Comparison of ENCODE assay signal across 12 cellular contexts in genomic region chr12:52946797-52947547, GRCh38. TPM values are rescaled to one million over a fixed set of nuclear protein-coding genes. Genes with fewer than 3 reads are reported as not detected.
DNase-seq lines count a peak whose midpoint lies in the region; ATAC-seq, FAIRE-seq and TF ChIP-seq lines count a peak whose summit lies in the region.
"Had no signal": no experiment of that assay in that cellular context is flagged by ENCODE, and none has a peak within 500 bp of the region (broad histone marks: within the 10 kb centered on the region; RNA-seq: fewer than 3 reads in every experiment).

No MANE protein-coding gene starts in this region.

- CTCF ChIA-PET in Panc1 (lab: Charles Lee) (interaction anchor here (1.9 kb wide), 1 partner anchor 42 kb away, joined by 6 read pairs; the partner anchor contains the start of gene KRT8), endothelial cell of umbilical vein (lab: Charles Lee) (interaction anchor here (0.8 to 5.8 kb wide), 6 partner anchors 10 to 62 kb away, joined by 3 to 35 read pairs (median 8); no protein-coding TSS in a partner anchor)

- no peaks in the 10 kb centered on the region for H3K9me3 Mint-ChIP-seq in activated naive CD4-positive, alpha-beta T cell treated with anti-CD3 and anti-CD28 coated beads, Interleukin-2, amount 50 U/mL, for 72 hours

- H3K27me3 ChIP-seq in Panc1 (ENCODE audit: control insufficient read depth, insufficient read depth, low read length) = no peaks in the 10 kb centered on the region
- no peaks in the 10 kb centered on the region for H3K27me3 ChIP-seq in endothelial cell of umbilical vein (ENCODE audit: control insufficient read depth in 2 of 2, insufficient read depth in 2 of 2, low read length in 2 of 2)
- H3K27me3 ChIP-seq in osteoblast (ENCODE audit: insufficient read depth, low read length) = peaks cover 6% of the 10 kb centered on the region

- no peaks in the 10 kb centered on the region for H4K20me1 ChIP-seq in endothelial cell of umbilical vein (replicated peaks; ENCODE audit: control insufficient read depth, extremely low read depth, insufficient read depth, low read length)
- peaks cover 5% of the 10 kb centered on the region for H4K20me1 ChIP-seq in osteoblast (ENCODE audit: insufficient read depth, low read length)

- POLR2A ChIA-PET in Panc1 (lab: Charles Lee) (interaction anchor here (0.5 to 2.8 kb wide), 4 partner anchors 11 to 42 kb away, joined by 3 to 14 read pairs (median 8); partner anchors contain the start of gene KRT8), endothelial cell of umbilical vein (lab: Charles Lee) (interaction anchor here (1.0 to 1.2 kb wide), 2 partner anchors 22 to 59 kb away, joined by 3 to 4 read pairs; partner anchors contain the start of gene EIF4B)

- H3K79me2 ChIP-seq in endothelial cell of umbilical vein (ENCODE audit: control insufficient read depth, insufficient read depth, low read length) (peaks cover 28% of the 10 kb centered on the region), osteoblast (ENCODE audit: insufficient read depth, low read length) (peaks cover 9% of the 10 kb centered on the region)

- in situ Hi-C loops in Panc1 (cut with HindIII; ENCODE audit: low pct_unique_long_range_greater_than_20kb, low sequenced_read_pairs) = no loop called here

- peak; percentile 70 for FAIRE-seq in endothelial cell of umbilical vein (lab: Jason Lieb, UNC)

- no peaks in the 10 kb centered on the region for H3K36me3 Mint-ChIP-seq in activated naive CD4-positive, alpha-beta T cell treated with anti-CD3 and anti-CD28 coated beads, Interleukin-2, amount 50 U/mL, for 72 hours

- ATAC-seq in Panc1 (no peak), GM18858 (IDR thresholded peaks at IDR 0.05; ENCODE audit: unreplicated experiment) (no peak)
- ATAC-seq in activated naive CD4-positive, alpha-beta T cell treated with anti-CD3 and anti-CD28 coated beads, Interleukin-2, amount 50 U/mL, for 72 hours = no peak
- ATAC-seq: left cardiac atrium had no signal

- BruUV-seq in Panc1 (replicated peaks; lab: Mats Ljungman, UMichigan) (no TSS peak), endothelial cell of umbilical vein (replicated peaks; lab: Mats Ljungman, UMichigan) (no TSS peak)

- H3K27ac Mint-ChIP-seq in activated naive CD4-positive, alpha-beta T cell treated with anti-CD3 and anti-CD28 coated beads, Interleukin-2, amount 50 U/mL, for 72 hours = no peak overlapping the region

- no peak overlapping the region for H2AFZ ChIP-seq in endothelial cell of umbilical vein (ENCODE audit: low read depth, low read length)
- no peak overlapping the region for H2AFZ ChIP-seq in osteoblast (ENCODE audit: low read length)

- H3K36me3 ChIP-seq in Panc1 (ENCODE audit: control insufficient read depth, insufficient read depth, low read length) = peaks cover 10% of the 10 kb centered on the region; the same call in 1 of the 2 replicates
- H3K36me3 ChIP-seq in endothelial cell of umbilical vein (ENCODE audit: control insufficient read depth in 2 of 2, extremely low read depth in 1 of 2, insufficient read depth in 2 of 2, low read length in 2 of 2) = peaks cover 3 to 6% of the 10 kb centered on the region in 2 experiments
- H3K36me3 ChIP-seq in osteoblast (ENCODE audit: insufficient read depth, low read length) = peaks cover 18% of the 10 kb centered on the region

- TF ChIP-seq CTCF in Panc1 (IDR thresholded peaks at IDR 0.05) (no peak), endothelial cell of umbilical vein (IDR thresholded peaks at IDR 0.05; ENCODE audit: extremely low read depth in 1 of 2, insufficient read depth in 1 of 2, low read depth in 1 of 2, low read length in 2 of 2) (no peak), osteoblast (IDR thresholded peaks at IDR 0.05; ENCODE audit: extremely low read depth, low read depth, low read length) (no peak)

- TF ChIP-seq POLR2A in endothelial cell of umbilical vein (IDR thresholded peaks at IDR 0.05; ENCODE audit: low read depth, low read length) = no peak

- H3K4me2 ChIP-seq in endothelial cell of umbilical vein (ENCODE audit: insufficient read depth, low read length) = no peak overlapping the region
- H3K4me2 ChIP-seq in osteoblast (ENCODE audit: insufficient read depth, low read length) = peak overlapping the region; percentile 51

- no peak overlapping the region for H3K9ac ChIP-seq in endothelial cell of umbilical vein (replicated peaks; ENCODE audit: extremely low read depth, insufficient read depth, low read length)

- peaks cover 59% of the 10 kb centered on the region for H3K4me1 ChIP-seq in Panc1 (ENCODE audit: control insufficient read depth, insufficient read depth, low read length)
- H3K4me1 ChIP-seq in endothelial cell of umbilical vein (ENCODE audit: control insufficient read depth, extremely low read depth, insufficient read depth, low read length) = peaks cover 37% of the 10 kb centered on the region
- H3K4me1 ChIP-seq in osteoblast (ENCODE audit: insufficient read depth, low read length) = peaks cover 46% of the 10 kb centered on the region

- peak; percentile 47 for DNase-seq in ELR (ENCODE audit: low read depth)
- DNase-seq in Panc1 (ENCODE audit: low read depth, low spot score) = no peak
- DNase-seq in endothelial cell of umbilical vein (ENCODE audit: low read depth, low spot score) = peak; percentile 22
- DNase-seq in osteoblast (ENCODE audit: insufficient read length, low spot score, missing footprints) = peak; percentile 89
- no peak for DNase-seq in DMS 273 (lab: John Stamatoyannopoulos, UW; ENCODE audit: unreplicated experiment)
- no peak for DNase-seq in activated naive CD4-positive, alpha-beta T cell treated with anti-CD3 and anti-CD28 coated beads, Interleukin-2, amount 50 U/mL, for 72 hours (ENCODE audit: low spot score in 2 of 2)
- no peak for DNase-seq in NCI-H1105 treated with DMSO at 0.1 percent for 48 hours (lab: John Stamatoyannopoulos, UW)
- DNase-seq: activated CD8-positive, alpha-beta memory T cell treated with anti-CD3 and anti-CD28 coated beads, Interleukin-2, amount 50 U/mL, for 4 hours; left cardiac atrium; NCI-H446 treated with DMSO at 0.1 percent for 48 hours; nucleus accumbens had no signal

- H3K4me3 ChIP-seq in Panc1 (ENCODE audit: low read depth in 2 of 2, low read length in 2 of 2) (peak overlapping the region in 1 of 2 experiments; percentile 3; a peak in 1 of 4 replicates), endothelial cell of umbilical vein (replicated peaks in 1 of 3; ENCODE audit: insufficient read depth in 1 of 3, low read depth in 1 of 3, low read length in 3 of 3) (no peak overlapping the region), osteoblast (ENCODE audit: insufficient read depth, low read length) (no peak overlapping the region)

- H3K27ac ChIP-seq in Panc1 (ENCODE audit: low read length) = peak overlapping the region; percentile 98
- H3K27ac ChIP-seq in endothelial cell of umbilical vein (ENCODE audit: insufficient read depth, low read depth, low read length) = peak overlapping the region; percentile 29
- H3K27ac ChIP-seq in osteoblast (ENCODE audit: low read depth, low read length) = peak overlapping the region; percentile 78

- H3K9me3 ChIP-seq in Panc1 (ENCODE audit: control insufficient read depth, insufficient read depth, low read depth, low read length) (no peaks in the 10 kb centered on the region), endothelial cell of umbilical vein (replicated peaks; ENCODE audit: control insufficient read depth, insufficient read depth, low read length) (no peaks in the 10 kb centered on the region), osteoblast (ENCODE audit: low read depth, low read length) (no peaks in the 10 kb centered on the region)

- intact Hi-C loops in Panc1 (cut with micrococcal nuclease; ENCODE audit: unreplicated experiment) = no loop called here
- intact Hi-C loops in endothelial cell of umbilical vein (cut with micrococcal nuclease) = no loop called here

- dilution Hi-C loops in endothelial cell of umbilical vein (cut with MboI; ENCODE audit: extremely low pct_ligation_motif_present, low sequenced_read_pairs) = no loop called here

- no peaks in the 10 kb centered on the region for H3K9me1 ChIP-seq in endothelial cell of umbilical vein (replicated peaks; ENCODE audit: control insufficient read depth, extremely low read depth, insufficient read depth, low read length)

RNA-seq across cellular contexts. Expression of gene KRT18, which starts 1.9 kb away (rescaled TPM):
- total RNA-seq in Panc1 (2021; ENCODE audit: unreplicated experiment) = 4,079 TPM
- 4,352 TPM for polyA plus RNA-seq in Panc1 (2012; ENCODE audit: insufficient read length)
- 233 and 235 TPM in 2 replicates for total RNA-seq in endothelial cell of umbilical vein
- polyA plus RNA-seq in endothelial cell of umbilical vein = 178 and 216 TPM in 2 replicates
- 279 and 287 TPM in 2 replicates for polyA plus RNA-seq in endothelial cell of umbilical vein (2011; cell fraction: cytosol; rRNA removed)
- polyA plus RNA-seq in endothelial cell of umbilical vein (2011; cell fraction: nucleus; rRNA removed) = 212 and 213 TPM in 2 replicates
- 236 and 321 TPM in 2 replicates for polyA plus RNA-seq in endothelial cell of umbilical vein (2012)
- polyA minus RNA-seq in endothelial cell of umbilical vein = 162 and 170 TPM in 2 replicates
- polyA minus RNA-seq in endothelial cell of umbilical vein (2011; cell fraction: cytosol; rRNA and poly(A)+ RNA removed) = 537 TPM
- polyA minus RNA-seq in endothelial cell of umbilical vein (2011; cell fraction: nucleus; rRNA and poly(A)+ RNA removed) = 50.7 and 51.4 TPM in 2 replicates
- 22.4 and 61.9 TPM in 2 replicates for total RNA-seq in osteoblast
- total RNA-seq in activated naive CD4-positive, alpha-beta T cell treated with anti-CD3 and anti-CD28 coated beads, Interleukin-2, amount 50 U/mL, for 72 hours = 1 to 10 TPM; 7.7 to 8.5 TPM

RNA-seq across cellular contexts. Expression of gene KRT8, which starts 42.1 kb away (rescaled TPM):
- total RNA-seq in Panc1 (2021; ENCODE audit: unreplicated experiment) (6,125 TPM), endothelial cell of umbilical vein (22.1 and 31.7 TPM in 2 replicates), osteoblast (2.9 and 5.1 TPM in 2 replicates)
- 7,157 TPM for polyA plus RNA-seq in Panc1 (2012; ENCODE audit: insufficient read length)
- polyA plus RNA-seq in endothelial cell of umbilical vein = 23.5 and 25.8 TPM in 2 replicates
- 22.8 and 28.4 TPM in 2 replicates for polyA plus RNA-seq in endothelial cell of umbilical vein (2011; cell fraction: cytosol; rRNA removed)
- polyA plus RNA-seq in endothelial cell of umbilical vein (2011; cell fraction: nucleus; rRNA removed) = 16.9 and 55.4 TPM in 2 replicates
- polyA plus RNA-seq in endothelial cell of umbilical vein (2012) = 27.8 and 42.2 TPM in 2 replicates
- polyA minus RNA-seq in endothelial cell of umbilical vein = 29.3 and 35.1 TPM in 2 replicates
- polyA minus RNA-seq in endothelial cell of umbilical vein (2011; cell fraction: cytosol; rRNA and poly(A)+ RNA removed) = 769 TPM
- polyA minus RNA-seq in endothelial cell of umbilical vein (2011; cell fraction: nucleus; rRNA and poly(A)+ RNA removed) = 11.2 and 15.6 TPM in 2 replicates
- total RNA-seq in activated naive CD4-positive, alpha-beta T cell treated with anti-CD3 and anti-CD28 coated beads, Interleukin-2, amount 50 U/mL, for 72 hours = under 1 TPM; 0.34 to 0.66 TPM

RNA-seq across cellular contexts. Expression of gene EIF4B, which starts 59.3 kb away (rescaled TPM):
- 351 TPM for total RNA-seq in Panc1 (2021; ENCODE audit: unreplicated experiment)
- 242 TPM for polyA plus RNA-seq in Panc1 (2012; ENCODE audit: insufficient read length)
- 372 and 382 TPM in 2 replicates for total RNA-seq in endothelial cell of umbilical vein
- polyA plus RNA-seq in endothelial cell of umbilical vein = 169 and 233 TPM in 2 replicates
- 339 and 375 TPM in 2 replicates for polyA plus RNA-seq in endothelial cell of umbilical vein (2011; cell fraction: cytosol; rRNA removed)
- 236 and 267 TPM in 2 replicates for polyA plus RNA-seq in endothelial cell of umbilical vein (2011; cell fraction: nucleus; rRNA removed)
- polyA plus RNA-seq in endothelial cell of umbilical vein (2012) = 268 and 415 TPM in 2 replicates
- 718 and 745 TPM in 2 replicates for polyA minus RNA-seq in endothelial cell of umbilical vein
- polyA minus RNA-seq in endothelial cell of umbilical vein (2011; cell fraction: cytosol; rRNA and poly(A)+ RNA removed) = 585 TPM
- polyA minus RNA-seq in endothelial cell of umbilical vein (2011; cell fraction: nucleus; rRNA and poly(A)+ RNA removed) = 147 and 171 TPM in 2 replicates
- total RNA-seq in osteoblast = 1,135 and 1,332 TPM in 2 replicates
- total RNA-seq in activated naive CD4-positive, alpha-beta T cell treated with anti-CD3 and anti-CD28 coated beads, Interleukin-2, amount 50 U/mL, for 72 hours = 1,000 to 10,000 TPM in 1 of 2 donors, 100 to 1,000 TPM in 1; 637 to 1,013 TPM

Comparison
In these comparisons a context has a peak if more than half of its experiments do, and no peak if none do; other contexts are left out.
1. DNase-seq: peak in ELR (single experiment), endothelial cell of umbilical vein (single experiment) and osteoblast (single experiment); none in Panc1 (single experiment), DMS 273 (single experiment), activated naive CD4-positive, alpha-beta T cell treated with anti-CD3 and anti-CD28 coated beads, Interleukin-2, amount 50 U/mL, for 72 hours (0 of 2) and NCI-H1105 treated with DMSO at 0.1 percent for 48 hours (single experiment).
2. H3K27ac ChIP-seq: peak in every context shown above with its lines; median percentile 98 in Panc1; 78 in osteoblast; 29 in endothelial cell of umbilical vein.
3. RNA of gene KRT18, which starts 1.9 kb away (total RNA-seq): 4,079 TPM in Panc1 (single experiment); 233 to 235 TPM in endothelial cell of umbilical vein, 22.4 to 61.9 TPM in osteoblast and 7.7 to 8.5 TPM in activated naive CD4-positive, alpha-beta T cell treated with anti-CD3 and anti-CD28 coated beads, Interleukin-2, amount 50 U/mL, for 72 hours; every median in the first group is over 10 times any median in the second.
4. RNA of gene KRT8, which starts 42.1 kb away (total RNA-seq): 6,125 TPM in Panc1 (single experiment); 22.1 to 31.7 TPM in endothelial cell of umbilical vein, 2.9 to 5.1 TPM in osteoblast and 0.34 to 0.66 TPM in activated naive CD4-positive, alpha-beta T cell treated with anti-CD3 and anti-CD28 coated beads, Interleukin-2, amount 50 U/mL, for 72 hours; every median in the first group is over 100 times any median in the second.